In the genomic region with DNA sequence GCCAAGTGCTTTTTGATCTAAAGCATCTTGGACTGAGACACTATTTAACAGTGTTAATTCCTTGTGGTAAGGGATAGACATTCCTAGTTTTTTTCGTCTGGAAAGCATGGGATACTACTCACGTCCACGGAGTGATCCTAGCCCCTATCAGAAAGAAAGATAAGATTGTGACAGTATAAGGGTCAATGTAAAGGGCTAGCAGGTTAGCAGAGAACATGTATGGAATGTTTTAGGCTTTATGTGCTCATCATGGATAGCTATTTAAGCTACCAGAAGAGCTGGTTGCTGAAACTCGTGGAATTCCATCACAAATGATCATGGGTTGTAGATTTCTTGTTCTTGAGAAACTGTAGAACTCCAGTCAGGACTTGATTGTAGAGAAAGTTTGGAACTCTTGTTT, we compare ENCODE assay signal across 34 cellular contexts. TPM values are rescaled to one million over a fixed set of nuclear protein-coding genes. Genes with fewer than 3 reads are reported as not detected.
"Had no signal": no experiment of that assay in that cellular context is flagged by ENCODE, and none has a peak within 500 bp of the region (broad histone marks: within the 10 kb centered on the region; RNA-seq: fewer than 3 reads in every experiment).

No MANE protein-coding gene starts in this region.

- H3K27ac Mint-ChIP-seq: activated CD4-positive, alpha-beta memory T cell treated with anti-CD3 and anti-CD28 coated beads for 36 hours; activated CD4-positive, alpha-beta T cell treated with anti-CD3 and anti-CD28 coated beads for 36 hours; activated CD4-positive, alpha-beta T cell treated with anti-CD3 and anti-CD28 coated beads, Interleukin-2, amount 10 ng/mL, durations not matched to agents 24 days and 14 days; activated CD8-positive, alpha-beta memory T cell treated with anti-CD3 and anti-CD28 coated beads, Interleukin-2, amount 10 ng/mL, durations not matched to agents 7 days and 5 days; activated CD8-positive, alpha-beta T cell treated with anti-CD3 and anti-CD28 coated beads, Interleukin-2, amount 10 ng/mL, durations not matched to agents 7 days and 5 days; activated naive CD4-positive, alpha-beta T cell treated with anti-CD3 and anti-CD28 coated beads for 36 hours; activated naive CD4-positive, alpha-beta T cell treated with anti-CD3 and anti-CD28 coated beads, Interleukin-2, amount 50 U/mL, for 24 hours; activated naive CD8-positive, alpha-beta T cell treated with anti-CD3 and anti-CD28 coated beads, Interleukin-2, amount 10 ng/mL, durations not matched to agents 7 days and 5 days; activated T-helper 1 cell treated with anti-CD3 and anti-CD28 coated beads, Interleukin-12 subunit alpha, Interleukin-12 subunit beta, Interleukin-2, Interleukin-4 antibody, amounts not matched to agents 30 ng/mL and 10 ng/mL and 1 ng/mL, durations not matched to agents 14 hours and 24 hours and 36 hours; activated T-helper 2 cell treated with anti-CD3 and anti-CD28 coated beads, Interferon-gamma antibody, Interleukin-2, Interleukin-4, amounts not matched to agents 10 μg/mL and 5 μg/mL and 100 μg/mL, durations not matched to agents 14 hours and 24 hours and 36 hours; brain had no signal

- H3K9me3 Mint-ChIP-seq: activated CD4-positive, alpha-beta T cell treated with anti-CD3 and anti-CD28 coated beads, Interleukin-2, amount 10 ng/mL, durations not matched to agents 24 days and 14 days; activated naive CD4-positive, alpha-beta T cell treated with anti-CD3 and anti-CD28 coated beads, Interleukin-2, amount 50 U/mL, for 24 hours; activated T-helper 1 cell treated with anti-CD3 and anti-CD28 coated beads, Interleukin-12 subunit alpha, Interleukin-12 subunit beta, Interleukin-2, Interleukin-4 antibody, amounts not matched to agents 30 ng/mL and 10 ng/mL and 1 ng/mL, durations not matched to agents 14 hours and 24 hours and 36 hours had no signal

- H3K4me3 Mint-ChIP-seq: activated CD4-positive, alpha-beta memory T cell treated with anti-CD3 and anti-CD28 coated beads for 36 hours; activated CD4-positive, alpha-beta T cell treated with anti-CD3 and anti-CD28 coated beads for 36 hours; activated CD4-positive, alpha-beta T cell treated with anti-CD3 and anti-CD28 coated beads, Interleukin-2, amount 10 ng/mL, durations not matched to agents 24 days and 14 days; activated CD8-positive, alpha-beta memory T cell treated with anti-CD3 and anti-CD28 coated beads, Interleukin-2, amount 10 ng/mL, durations not matched to agents 7 days and 5 days; activated CD8-positive, alpha-beta T cell treated with anti-CD3 and anti-CD28 coated beads, Interleukin-2, amount 10 ng/mL, durations not matched to agents 7 days and 5 days; activated naive CD4-positive, alpha-beta T cell treated with anti-CD3 and anti-CD28 coated beads for 36 hours; activated naive CD4-positive, alpha-beta T cell treated with anti-CD3 and anti-CD28 coated beads, Interleukin-2, amount 50 U/mL, for 24 hours; activated naive CD8-positive, alpha-beta T cell treated with anti-CD3 and anti-CD28 coated beads, Interleukin-2, amount 10 ng/mL, durations not matched to agents 7 days and 5 days; activated T-helper 1 cell treated with anti-CD3 and anti-CD28 coated beads, Interleukin-12 subunit alpha, Interleukin-12 subunit beta, Interleukin-2, Interleukin-4 antibody, amounts not matched to agents 30 ng/mL and 10 ng/mL and 1 ng/mL, durations not matched to agents 14 hours and 24 hours and 36 hours; brain had no signal

- H3K27me3 ChIP-seq: ascending aorta, breast epithelium, esophagus squamous epithelium, gastroesophageal sphincter had no signal

- H3K4me3 ChIP-seq: ascending aorta, breast epithelium, esophagus squamous epithelium, gastroesophageal sphincter had no signal

- ATAC-seq: activated CD4-positive, alpha-beta T cell treated with anti-CD3 and anti-CD28 coated beads for 36 hours; activated CD8-positive, alpha-beta memory T cell treated with anti-CD3 and anti-CD28 coated beads, Interleukin-2, amount 10 ng/mL, durations not matched to agents 7 days and 5 days; activated CD8-positive, alpha-beta T cell treated with anti-CD3 and anti-CD28 coated beads, Interleukin-2, amount 10 ng/mL, durations not matched to agents 7 days and 5 days; gastroesophageal sphincter had no signal

- H3K27me3 Mint-ChIP-seq: activated CD4-positive, alpha-beta memory T cell treated with anti-CD3 and anti-CD28 coated beads for 36 hours; activated CD4-positive, alpha-beta T cell treated with anti-CD3 and anti-CD28 coated beads for 36 hours; activated CD4-positive, alpha-beta T cell treated with anti-CD3 and anti-CD28 coated beads, Interleukin-2, amount 10 ng/mL, durations not matched to agents 24 days and 14 days; activated CD8-positive, alpha-beta memory T cell treated with anti-CD3 and anti-CD28 coated beads, Interleukin-2, amount 10 ng/mL, durations not matched to agents 7 days and 5 days; activated naive CD4-positive, alpha-beta T cell treated with anti-CD3 and anti-CD28 coated beads, Interleukin-2, amount 50 U/mL, for 24 hours; activated naive CD8-positive, alpha-beta T cell treated with anti-CD3 and anti-CD28 coated beads, Interleukin-2, amount 10 ng/mL, durations not matched to agents 7 days and 5 days; brain had no signal

- H3K27ac ChIP-seq: ascending aorta, breast epithelium, epithelial cell of prostate, esophagus squamous epithelium, gastroesophageal sphincter had no signal

- H3K9me3 ChIP-seq: ascending aorta, breast epithelium, esophagus squamous epithelium, gastroesophageal sphincter had no signal

- H3K36me3 ChIP-seq: breast epithelium, esophagus squamous epithelium, gastroesophageal sphincter had no signal

- H3K4me1 ChIP-seq: breast epithelium, esophagus squamous epithelium, gastroesophageal sphincter had no signal

- DNase-seq: activated CD4-positive, alpha-beta memory T cell treated with anti-CD3 and anti-CD28 coated beads for 36 hours; activated CD4-positive, alpha-beta T cell treated with anti-CD3 and anti-CD28 coated beads for 36 hours; activated CD4-positive, alpha-beta T cell treated with anti-CD3 and anti-CD28 coated beads, Interleukin-2, amount 10 ng/mL, durations not matched to agents 24 days and 14 days; activated CD4-positive, CD25-positive, alpha-beta regulatory T cell; activated CD4-positive, CD25-positive, alpha-beta regulatory T cell treated with anti-CD3 and anti-CD28 coated beads, Interleukin-2, amount 50 U/mL, for 72 hours; activated CD8-positive, alpha-beta memory T cell treated with anti-CD3 and anti-CD28 coated beads, Interleukin-2, amount 10 ng/mL, durations not matched to agents 7 days and 5 days; activated CD8-positive, alpha-beta memory T cell treated with anti-CD3 and anti-CD28 coated beads, Interleukin-2, amount 50 U/mL, for 4 hours; activated CD8-positive, alpha-beta T cell treated with anti-CD3 and anti-CD28 coated beads, Interleukin-2, amount 10 ng/mL, durations not matched to agents 7 days and 5 days; activated effector memory CD4-positive, alpha-beta T cell treated with anti-CD3 and anti-CD28 coated beads, Interleukin-2, amount 50 U/mL, for 16 hours; activated naive CD4-positive, alpha-beta T cell treated with anti-CD3 and anti-CD28 coated beads for 36 hours; activated naive CD8-positive, alpha-beta T cell treated with anti-CD3 and anti-CD28 coated beads, Interleukin-2, amount 10 ng/mL, durations not matched to agents 7 days and 5 days; activated T-cell treated with anti-CD3 and anti-CD28 coated beads, Interleukin-2, amount 50 U/mL, for 1 hour; activated T-cell treated with anti-CD3 and anti-CD28 coated beads, Interleukin-2, amount 50 U/mL, for 48 hours; cortex of kidney; effector CD8-positive, alpha-beta T cell; esophagus squamous epithelium; foreskin melanocyte; SW 1271; T-helper 1 cell; T-helper 2 cell had no signal

- H3K4me1 Mint-ChIP-seq: activated CD4-positive, alpha-beta T cell treated with anti-CD3 and anti-CD28 coated beads, Interleukin-2, amount 10 ng/mL, durations not matched to agents 24 days and 14 days; activated CD8-positive, alpha-beta memory T cell treated with anti-CD3 and anti-CD28 coated beads, Interleukin-2, amount 10 ng/mL, durations not matched to agents 7 days and 5 days; brain had no signal

RNA-seq across cellular contexts. Expression of a gene that starts 38.4 kb away (rescaled TPM):
- total RNA-seq: activated CD4-positive, alpha-beta memory T cell treated with anti-CD3 and anti-CD28 coated beads for 36 hours; activated CD4-positive, alpha-beta T cell treated with anti-CD3 and anti-CD28 coated beads for 36 hours; activated CD4-positive, alpha-beta T cell treated with anti-CD3 and anti-CD28 coated beads, Interleukin-2, amount 10 ng/mL, durations not matched to agents 24 days and 14 days; activated CD8-positive, alpha-beta memory T cell treated with anti-CD3 and anti-CD28 coated beads for 36 hours; activated CD8-positive, alpha-beta memory T cell treated with anti-CD3 and anti-CD28 coated beads, Interleukin-2, amount 10 ng/mL, durations not matched to agents 7 days and 5 days; activated CD8-positive, alpha-beta T cell treated with anti-CD3 and anti-CD28 coated beads, Interleukin-2, amount 10 ng/mL, durations not matched to agents 7 days and 5 days; activated naive CD4-positive, alpha-beta T cell treated with anti-CD3 and anti-CD28 coated beads for 36 hours; activated naive CD8-positive, alpha-beta T cell treated with anti-CD3 and anti-CD28 coated beads, Interleukin-2, amount 10 ng/mL, durations not matched to agents 7 days and 5 days; activated T-helper 1 cell treated with anti-CD3 and anti-CD28 coated beads, Interleukin-12 subunit alpha, Interleukin-12 subunit beta, Interleukin-2, Interleukin-4 antibody, amounts not matched to agents 30 ng/mL and 10 ng/mL and 1 ng/mL, durations not matched to agents 14 hours and 24 hours and 36 hours; activated T-helper 2 cell treated with anti-CD3 and anti-CD28 coated beads, Interferon-gamma antibody, Interleukin-2, Interleukin-4, amounts not matched to agents 10 μg/mL and 5 μg/mL and 100 μg/mL, durations not matched to agents 14 hours and 24 hours and 36 hours; ascending aorta; breast epithelium; cardiac septum; chondrocyte; fibroblast of lung; fibroblast of villous mesenchyme; glomerular endothelial cell had no signal
- polyA plus RNA-seq: fibroblast of lung had no signal
